Comparison of ENCODE assay signal across 11 cellular contexts in genomic region chr4:153156263-153156662, GRCh38. TPM values are rescaled to one million over a fixed set of nuclear protein-coding genes. Genes with fewer than 3 reads are reported as not detected.
A peak's percentile ranks its signal among the peaks of the same experiment; 100 is the strongest.
DNase-seq lines count a peak whose midpoint lies in the region; ATAC-seq and TF ChIP-seq lines count a peak whose summit lies in the region.
"Had no signal": no experiment of that assay in that cellular context is flagged by ENCODE, and none has a peak within 500 bp of the region (broad histone marks: within the 10 kb centered on the region; RNA-seq: fewer than 3 reads in every experiment).

No MANE protein-coding gene starts in this region.

- H3K9me3 ChIP-seq in CD4-positive, alpha-beta T cell (ENCODE audit: control insufficient read depth, low read length), result no peaks in the 10 kb centered on the region
- H3K9me3 ChIP-seq in H9 (ENCODE audit: control insufficient read depth, low read depth, low read length) (no peaks in the 10 kb centered on the region), endodermal cell (ENCODE audit: control insufficient read depth, low read length) (no peaks in the 10 kb centered on the region), mammary epithelial cell (replicated peaks; ENCODE audit: insufficient read depth, low read length) (no peaks in the 10 kb centered on the region), psoas muscle (no peaks in the 10 kb centered on the region)
- H3K9me3 ChIP-seq: thyroid gland had no signal

- no peak overlapping the region for H2BK5ac ChIP-seq in H9 (ENCODE audit: insufficient read length, low read length)

- no peaks in the 10 kb centered on the region for H3K4me1 ChIP-seq in H9 (ENCODE audit: insufficient read depth, low read length)
- peaks cover 25% of the 10 kb centered on the region for H3K4me1 ChIP-seq in endodermal cell (ENCODE audit: control insufficient read depth, insufficient read depth, low read length)
- H3K4me1 ChIP-seq in mammary epithelial cell (ENCODE audit: insufficient read depth, low read length), result peaks cover 19% of the 10 kb centered on the region
- H3K4me1 ChIP-seq in psoas muscle, result no peaks in the 10 kb centered on the region

- H2AK5ac ChIP-seq in H9 (ENCODE audit: insufficient read length, low read length), result no peak overlapping the region

- WGBS in H9 (ENCODE audit: extremely low coverage, insufficient read length, low lambda C conversion rate), result no CpG with 5 or more reads among the region's 4 CpGs
- WGBS in endodermal cell (ENCODE audit: insufficient coverage in 1 of 2, insufficient read length in 1 of 2), 2 experiments, result 10 to 17% methylated on average over 1 to 3 of the region's 4 CpGs
- 73% methylated on average over 3 of the region's 4 CpGs for WGBS in mammary epithelial cell (ENCODE audit: low coverage, missing lambda C conversion rate)
- 82 to 86% (median 84%) methylated on average over 4 of the region's 4 CpGs for WGBS in psoas muscle, 3 donors

- no peak overlapping the region for H3K56ac ChIP-seq in H9 (ENCODE audit: insufficient read length, low read depth, low read length)

- H2BK20ac ChIP-seq in H9 (ENCODE audit: low read depth, low read length, poor library complexity, severe bottlenecking), result no peak overlapping the region

- no peaks in the 10 kb centered on the region for H3K9me3 Mint-ChIP-seq in CD4-positive, alpha-beta T cell
- H3K9me3 Mint-ChIP-seq in H9 (peaks cover 0 to 5% of the 10 kb centered on the region in 2 experiments; a peak in 1 of 5 replicates), endodermal cell (no peaks in the 10 kb centered on the region)

- H3K9ac ChIP-seq in H9 (ENCODE audit: extremely low read depth, insufficient read length, low read length), result no peak overlapping the region
- no peak overlapping the region for H3K9ac ChIP-seq in endodermal cell (ENCODE audit: extremely low read depth, low read length, poor library complexity, severe bottlenecking)
- no peak overlapping the region for H3K9ac ChIP-seq in mammary epithelial cell (ENCODE audit: insufficient read depth, low read length)

- peak; percentile 24 for ATAC-seq in CD4-positive, alpha-beta T cell (ENCODE audit: poor library complexity)
- ATAC-seq in psoas muscle, result no peak

- H4K20me1 ChIP-seq in H9 (ENCODE audit: control insufficient read depth, insufficient read depth, insufficient read length) (no peaks in the 10 kb centered on the region), mammary epithelial cell (ENCODE audit: insufficient read depth, low read length) (no peaks in the 10 kb centered on the region)

- DNase-seq in CD4-positive, alpha-beta T cell, result peak in 7 of 10 experiments; percentile 3 to 31 (median 22)
- DNase-seq in H9 (no peak), T-helper 9 cell (peak; percentile 10), endodermal cell (peak; percentile 81), H4 (ENCODE audit: low spot score) (no peak), mammary epithelial cell (no peak), NCI-H146 (lab: John Stamatoyannopoulos, UW) (no peak), psoas muscle (no peak)
- DNase-seq: T1000, thyroid gland had no signal

- no peak overlapping the region for H3K23ac ChIP-seq in H9 (ENCODE audit: insufficient read length, low read depth, low read length)

- H3K4me2 ChIP-seq in H9 (ENCODE audit: insufficient read depth, insufficient read length, low read length) (no peak overlapping the region), mammary epithelial cell (ENCODE audit: insufficient read depth, low read depth, low read length) (no peak overlapping the region)

- no peak overlapping the region for H4K91ac ChIP-seq in H9 (ENCODE audit: insufficient read length, low read depth, low read length)

- H3K4me1 Mint-ChIP-seq in CD4-positive, alpha-beta T cell (ENCODE audit: low read depth), result peaks cover 65% of the 10 kb centered on the region
- peaks cover 30 to 49% of the 10 kb centered on the region in 2 experiments for H3K4me1 Mint-ChIP-seq in H9
- H3K4me1 Mint-ChIP-seq in endodermal cell, result peaks cover 50% of the 10 kb centered on the region

- H3K23me2 ChIP-seq in H9 (ENCODE audit: insufficient read length, low read depth, low read length, poor library complexity, severe bottlenecking), result peaks cover 17% of the 10 kb centered on the region

- H3K27me3 ChIP-seq in CD4-positive, alpha-beta T cell (ENCODE audit: control insufficient read depth, insufficient read depth, low read length), result no peaks in the 10 kb centered on the region
- H3K27me3 ChIP-seq in H9 (ENCODE audit: insufficient read depth, low read length), result peaks cover 16% of the 10 kb centered on the region; the same call in 1 of the 2 replicates
- no peaks in the 10 kb centered on the region for H3K27me3 ChIP-seq in endodermal cell (ENCODE audit: control insufficient read depth, insufficient read depth, low read length, poor library complexity, severe bottlenecking)
- no peaks in the 10 kb centered on the region for H3K27me3 ChIP-seq in mammary epithelial cell (ENCODE audit: insufficient read depth, low read length)
- peaks cover 0 to 3% (median 0%) of the 10 kb centered on the region in 3 donors for H3K27me3 ChIP-seq in psoas muscle (ENCODE audit: insufficient read depth in 3 of 3, low read length in 2 of 3)
- H3K27me3 ChIP-seq: thyroid gland had no signal

- in situ Hi-C loops in mammary epithelial cell (cut with MboI; ENCODE audit: low sequenced_read_pairs in 2 of 2), result no loop called here

- no peak overlapping the region for H4K5ac ChIP-seq in H9 (ENCODE audit: insufficient read length, low read depth, low read length)

- H3K4me3 ChIP-seq in endodermal cell (ENCODE audit: low read length) (no peak overlapping the region), mammary epithelial cell (replicated peaks in 1 of 3; ENCODE audit: insufficient read depth in 1 of 3, low read depth in 2 of 3, low read length in 3 of 3) (no peak overlapping the region), psoas muscle (no peak overlapping the region)
- H3K4me3 ChIP-seq: coronary artery, thyroid gland had no signal

- no peak overlapping the region for H3K4ac ChIP-seq in H9 (ENCODE audit: low read depth, low read length)

- H3K27ac ChIP-seq in CD4-positive, alpha-beta T cell (ENCODE audit: low read depth, low read length), result no peak overlapping the region
- H3K27ac ChIP-seq in H9 (ENCODE audit: insufficient read length, low read depth, low read length), result no peak overlapping the region
- H3K27ac ChIP-seq in endodermal cell (ENCODE audit: low read depth, low read length), result no peak overlapping the region
- H3K27ac ChIP-seq in mammary epithelial cell (ENCODE audit: insufficient read depth, low read depth, low read length), result no peak overlapping the region
- H3K27ac ChIP-seq in psoas muscle, result no peak overlapping the region
- H3K27ac ChIP-seq: coronary artery, thyroid gland had no signal

- H2AFZ ChIP-seq in H9 (ENCODE audit: low read length) (no peak overlapping the region), mammary epithelial cell (ENCODE audit: low read depth, low read length) (no peak overlapping the region)

- intact Hi-C loops in CD4-positive, alpha-beta T cell (cut with DNase I, micrococcal nuclease), result loop anchor here in 1 of 2 experiments (5.0 kb wide), 1 partner anchor 86 kb away; no protein-coding TSS in a partner anchor
- intact Hi-C loops in mammary epithelial cell (cut with micrococcal nuclease) (no loop called here), psoas muscle (cut with DNase I) (no loop called here)

- no peak overlapping the region for H3K18ac ChIP-seq in H9 (ENCODE audit: insufficient read length, low read depth, low read length)

- no peak overlapping the region for H2BK120ac ChIP-seq in H9 (ENCODE audit: low read depth, low read length, poor library complexity, severe bottlenecking)

- TF ChIP-seq CTCF in CD4-positive, alpha-beta T cell (IDR thresholded peaks at IDR 0.05), result peak; percentile 45
- TF ChIP-seq CTCF in H9 (conservative IDR thresholded peaks at IDR 0.05), result peak; percentile 49; the same call in 2 of the 3 replicates
- peak; percentile 65 for TF ChIP-seq CTCF in endodermal cell (conservative IDR thresholded peaks at IDR 0.05)
- TF ChIP-seq CTCF in mammary epithelial cell (conservative IDR thresholded peaks at IDR 0.05 in 1 of 2, IDR thresholded peaks at IDR 0.05 in 1 of 2; ENCODE audit: extremely low read depth in 1 of 2, insufficient read depth in 1 of 2, low read depth in 1 of 2, low read length in 2 of 2), result no peak
- TF ChIP-seq CTCF in psoas muscle (IDR thresholded peaks at IDR 0.05), result no peak

- H2BK12ac ChIP-seq in H9 (ENCODE audit: insufficient read length, low read depth, low read length), result no peak overlapping the region

- H3K79me2 ChIP-seq in H9 (ENCODE audit: insufficient read depth, low read length) (no peaks in the 10 kb centered on the region), mammary epithelial cell (ENCODE audit: insufficient read depth, low read length) (no peaks in the 10 kb centered on the region)

- POLR2A ChIA-PET in CD4-positive, alpha-beta T cell (lab: Charles Lee), result no interaction called here

- peak overlapping the region; percentile 53 for H3K4me3 Mint-ChIP-seq in CD4-positive, alpha-beta T cell
- H3K4me3 Mint-ChIP-seq in H9, result peak overlapping the region in 1 of 2 experiments; percentile 4; a peak in 1 of 5 replicates
- H3K4me3 Mint-ChIP-seq in endodermal cell, result no peak overlapping the region

- no peak overlapping the region for H2BK15ac ChIP-seq in H9 (ENCODE audit: low read depth, low read length)

- H3K36me3 Mint-ChIP-seq in CD4-positive, alpha-beta T cell (ENCODE audit: low read depth), result no peaks in the 10 kb centered on the region
- H3K36me3 Mint-ChIP-seq in H9 (ENCODE audit: insufficient read depth in 1 of 3, low read depth in 3 of 3) (no peaks in the 10 kb centered on the region), endodermal cell (ENCODE audit: low read depth) (no peaks in the 10 kb centered on the region)

- H3K27me3 Mint-ChIP-seq in CD4-positive, alpha-beta T cell, result no peaks in the 10 kb centered on the region
- H3K27me3 Mint-ChIP-seq in H9 (ENCODE audit: low read depth), result peaks cover 80% of the 10 kb centered on the region
- H3K27me3 Mint-ChIP-seq in endodermal cell (ENCODE audit: insufficient read depth), result peaks cover 49% of the 10 kb centered on the region

- no peak overlapping the region for H3T11ph ChIP-seq in H9 (ENCODE audit: low read length)

- dilution Hi-C loops in mammary epithelial cell (cut with HindIII; ENCODE audit: low sequenced_read_pairs), result no loop called here

- CTCF ChIA-PET in CD4-positive, alpha-beta T cell (lab: Charles Lee), result interaction anchor here (0.9 to 2.3 kb wide), 3 partner anchors 9 to 92 kb away, joined by 3 to 13 read pairs (median 3); no protein-coding TSS in a partner anchor
- CTCF ChIA-PET in mammary epithelial cell (lab: Charles Lee; ENCODE audit: low non-redundant PET), result no interaction called here

- no peak overlapping the region for H3K14ac ChIP-seq in H9 (ENCODE audit: insufficient read depth, low read length)

- BruUV-seq in mammary epithelial cell (replicated peaks; lab: Mats Ljungman, UMichigan), result no TSS peak

- H3K36me3 ChIP-seq in endodermal cell (ENCODE audit: control insufficient read depth, insufficient read depth, low read length), result no peaks in the 10 kb centered on the region
- no peaks in the 10 kb centered on the region for H3K36me3 ChIP-seq in mammary epithelial cell (ENCODE audit: insufficient read depth, low read length)
- no peaks in the 10 kb centered on the region for H3K36me3 ChIP-seq in psoas muscle (ENCODE audit: insufficient read depth in 1 of 2, low read depth in 1 of 2)
- H3K36me3 ChIP-seq: thyroid gland had no signal

- no peak overlapping the region for H4K8ac ChIP-seq in H9 (replicated peaks; ENCODE audit: insufficient read length, low read depth, low read length)

- no peak overlapping the region for H3K27ac Mint-ChIP-seq in CD4-positive, alpha-beta T cell
- H3K27ac Mint-ChIP-seq in H9, result no peak overlapping the region
- no peak overlapping the region for H3K27ac Mint-ChIP-seq in endodermal cell

- no peaks in the 10 kb centered on the region for H3K79me1 ChIP-seq in H9 (ENCODE audit: insufficient read depth, low read depth, low read length, poor library complexity, severe bottlenecking)

RNA-seq across cellular contexts. Expression of gene TRIM2, which starts 48.0 kb away (rescaled TPM):
- total RNA-seq in CD4-positive, alpha-beta T cell, result 1 to 10 TPM; 1.9 to 3.4 TPM
- total RNA-seq in H9 (2021), result 28.9 and 29.0 TPM in 2 replicates
- total RNA-seq in endodermal cell, result 10 to 100 TPM; 31.8 to 56.1 TPM
- 83.8 TPM for polyA plus RNA-seq in endodermal cell (2013, experiment 1 of 2)
- polyA plus RNA-seq in endodermal cell (2013, experiment 2 of 2), result 72.7 TPM
- 16.5 and 22.0 TPM in 2 replicates for total RNA-seq in H4 (2014; rRNA removed; shearing (Covaris generic))
- total RNA-seq in mammary epithelial cell, result 10 to 100 TPM; 19.5 to 65.2 TPM
- polyA plus RNA-seq in mammary epithelial cell, result 11.0 TPM
- polyA minus RNA-seq in mammary epithelial cell, result 31.4 TPM
- total RNA-seq in psoas muscle, result 1 to 10 TPM; 3.9 to 7.1 (median 5.6) TPM
- polyA plus RNA-seq in psoas muscle, result 1 to 10 TPM; 1.3 to 2.2 (median 2.1) TPM

Comparison
In these comparisons a context has a peak if more than half of its experiments do, and no peak if none do; other contexts are left out.
1. DNase-seq: peak in CD4-positive, alpha-beta T cell (7 of 10), T-helper 9 cell (single experiment) and endodermal cell (single experiment); none in H9 (single experiment), H4 (single experiment), mammary epithelial cell (single experiment), NCI-H146 (single experiment) and psoas muscle (0 of 2).
2. CTCF ChIP-seq: peak in CD4-positive, alpha-beta T cell (single experiment), H9 (single experiment) and endodermal cell (single experiment); none in mammary epithelial cell (0 of 2) and psoas muscle (single experiment).